In genomic region chr16:1308036-1308976, GRCh38 we compare ENCODE assay signal across 1 cellular context.
TF ChIP-seq lines count a peak whose summit lies in the region.

No MANE protein-coding gene starts in this region.

TF ChIP-seq in GM12878, 131 proteins besides CTCF, POLR2A, EP300 and RAD21 (continues in another document):
- peak; percentile 38; the same call in 1 of the 2 replicates for TF ChIP-seq ZNF687 (IDR thresholded peaks at IDR 0.05)
- no peak for TF ChIP-seq BCL11A (IDR thresholded peaks at IDR 0.05; ENCODE audit: low read depth, low read length)
- no peak for TF ChIP-seq ZNF207 (IDR thresholded peaks at IDR 0.05; ENCODE audit: borderline replicate concordance)
- peak; percentile 29; the same call in 1 of the 2 replicates for TF ChIP-seq TCF3 (IDR thresholded peaks at IDR 0.05; ENCODE audit: borderline replicate concordance, insufficient read depth, low read depth, low read length)
- TF ChIP-seq NBN (IDR thresholded peaks at IDR 0.05): peak; percentile 52; the same call in 1 of the 2 replicates
- 0 out of 4 replicates have a peak, but pooled peaks of 1 of the 2 experiments have one; percentile 34 for TF ChIP-seq IKZF2 (IDR thresholded peaks at IDR 0.05)
- TF ChIP-seq JUND (IDR thresholded peaks at IDR 0.05; ENCODE audit: low read depth, low read length): no peak
- 0 out of 2 replicates have a peak, but pooled peaks have one; percentile 52 for TF ChIP-seq SMARCA5 (IDR thresholded peaks at IDR 0.05)
- TF ChIP-seq HDGF (IDR thresholded peaks at IDR 0.05): peak; percentile 24; the same call in 1 of the 2 replicates
- TF ChIP-seq POLR2AphosphoS5 (IDR thresholded peaks at IDR 0.05; ENCODE audit: low read length): peak; percentile 67; the same call in 1 of the 2 replicates
- peak; percentile 30 for TF ChIP-seq PBX3 (IDR thresholded peaks at IDR 0.05; ENCODE audit: insufficient replicate concordance, low read depth, low read length)
- peak; percentile 100 for TF ChIP-seq ZNF24 (IDR thresholded peaks at IDR 0.05)
- TF ChIP-seq ZBTB33 (IDR thresholded peaks at IDR 0.05): no peak
- TF ChIP-seq ZBTB4 (CRISPR knock-in tag; IDR thresholded peaks at IDR 0.05): no peak
- TF ChIP-seq MLLT1 (IDR thresholded peaks at IDR 0.05): 0 out of 2 replicates have a peak, but pooled peaks have one; percentile 50
- peak; percentile 34 for TF ChIP-seq MYC (IDR thresholded peaks at IDR 0.05; ENCODE audit: insufficient read depth, insufficient read length, insufficient replicate concordance, low read length, severe bottlenecking)
- peak; percentile 69 to 98 for TF ChIP-seq EGR1 (IDR thresholded peaks at IDR 0.05; ENCODE audit: borderline replicate concordance in 1 of 2, low read depth in 2 of 2, low read length in 2 of 2)
- peak; percentile 76 for TF ChIP-seq NR2F1 (conservative IDR thresholded peaks at IDR 0.05)
- TF ChIP-seq ESRRA (IDR thresholded peaks at IDR 0.05; ENCODE audit: low read length): peak; percentile 68; the same call in 1 of the 2 replicates
- TF ChIP-seq BHLHE40 (IDR thresholded peaks at IDR 0.05; ENCODE audit: borderline replicate concordance in 1 of 2, low read depth in 2 of 2, low read length in 1 of 2): peak in 1 of 2 experiments; percentile 32; a peak in 1 of 4 replicates
- TF ChIP-seq TCF12 (IDR thresholded peaks at IDR 0.05; ENCODE audit: low read depth, low read length): 0 out of 2 replicates have a peak, but pooled peaks have one; percentile 20
- peak; percentile 28; the same call in 1 of the 2 replicates for TF ChIP-seq TAF1 (IDR thresholded peaks at IDR 0.05; ENCODE audit: borderline replicate concordance, low read depth, low read length)
- peak; percentile 89 for TF ChIP-seq BCL3 (IDR thresholded peaks at IDR 0.05; ENCODE audit: borderline replicate concordance, insufficient read depth, low read depth, low read length, poor library complexity, severe bottlenecking)
- TF ChIP-seq TBL1XR1 (IDR thresholded peaks at IDR 0.05; ENCODE audit: low read depth, low read length): no peak; the same call in 1 of the 2 replicates
- peak; percentile 88 for TF ChIP-seq BACH1 (IDR thresholded peaks at IDR 0.05; ENCODE audit: borderline replicate concordance)
- 0 out of 2 replicates have a peak, but pooled peaks have one; percentile 67 for TF ChIP-seq ZNF217 (IDR thresholded peaks at IDR 0.05)
- TF ChIP-seq ZNF592 (IDR thresholded peaks at IDR 0.05): no peak
- TF ChIP-seq RUNX3 (IDR thresholded peaks at IDR 0.05; ENCODE audit: low read length): peak; percentile 28
- TF ChIP-seq NR2C1 (IDR thresholded peaks at IDR 0.05): peak; percentile 47
- no peak for TF ChIP-seq ZBTB40 (IDR thresholded peaks at IDR 0.05; ENCODE audit: borderline replicate concordance)
- TF ChIP-seq LARP7 (IDR thresholded peaks at IDR 0.05): peak; percentile 33
- no peak; the same call in 1 of the 2 replicates for TF ChIP-seq PAX5 (IDR thresholded peaks at IDR 0.05; ENCODE audit: borderline replicate concordance, low read depth, low read length)
